15 cellular contexts compared by ENCODE assay signal in genomic region chr9:98173181-98173580, GRCh38. TPM values are rescaled to one million over a fixed set of nuclear protein-coding genes. Genes with fewer than 3 reads are reported as not detected.
DNase-seq lines count a peak whose midpoint lies in the region; ATAC-seq, FAIRE-seq and TF ChIP-seq lines count a peak whose summit lies in the region.
"Had no signal": no experiment of that assay in that cellular context is flagged by ENCODE, and none has a peak within 500 bp of the region (broad histone marks: within the 10 kb centered on the region; RNA-seq: fewer than 3 reads in every experiment).

No MANE protein-coding gene starts in this region.

- peaks cover 3% of the 10 kb centered on the region for H3K36me3 Mint-ChIP-seq in central memory CD8-positive, alpha-beta T cell (ENCODE audit: insufficient read depth)
- H3K36me3 Mint-ChIP-seq in stimulated activated naive B cell treated with anti-CD40 and anti-IgM and Interleukin-4, amounts not matched to agents 10 μg/mL and 1 μg/mL and 100 μg/mL, for 72 hours, result peaks cover 0 to 3% of the 10 kb centered on the region in 2 donors
- H3K36me3 Mint-ChIP-seq in endodermal cell (ENCODE audit: low read depth), result peaks cover 4% of the 10 kb centered on the region

- no peak for FAIRE-seq in HepG2 (lab: Jason Lieb, UNC)
- FAIRE-seq: G401.6, GM12891 had no signal

- H3K27me3 ChIP-seq in HepG2 (ENCODE audit: control insufficient read depth in 1 of 2, insufficient read depth in 2 of 2, low read length in 2 of 2), result no peaks in the 10 kb centered on the region
- no peaks in the 10 kb centered on the region for H3K27me3 ChIP-seq in right lobe of liver
- no peaks in the 10 kb centered on the region for H3K27me3 ChIP-seq in neutrophil
- H3K27me3 ChIP-seq in endodermal cell (ENCODE audit: control insufficient read depth, insufficient read depth, low read length, poor library complexity, severe bottlenecking), result no peaks in the 10 kb centered on the region

- H3K4me2 ChIP-seq in HepG2 (ENCODE audit: low read depth, low read length), result no peak overlapping the region

- H3K4me3 Mint-ChIP-seq in central memory CD8-positive, alpha-beta T cell, result no peak overlapping the region
- no peak overlapping the region for H3K4me3 Mint-ChIP-seq in stimulated activated naive B cell treated with anti-CD40 and anti-IgM and Interleukin-4, amounts not matched to agents 10 μg/mL and 1 μg/mL and 100 μg/mL, for 72 hours
- no peak overlapping the region for H3K4me3 Mint-ChIP-seq in endodermal cell

- CTCF ChIA-PET in HepG2 (lab: Yijun Ruan, JAX; ENCODE audit: low intra/inter-chr PET ratio, low total read pairs), result no interaction called here

- DNase-seq in HepG2 (ENCODE audit: low spot score), result no peak
- DNase-seq in right lobe of liver, result no peak
- no peak for DNase-seq in central memory CD8-positive, alpha-beta T cell (ENCODE audit: low spot score in 2 of 2)
- DNase-seq in COR-L47 (lab: John Stamatoyannopoulos, UW), result no peak
- DNase-seq in stimulated activated naive B cell treated with anti-CD40 and anti-IgM and Interleukin-4, amounts not matched to agents 10 μg/mL and 1 μg/mL and 100 μg/mL, for 72 hours, result no peak
- no peak for DNase-seq in DMS153 (lab: John Stamatoyannopoulos, UW)
- no peak for DNase-seq in endodermal cell
- DNase-seq: Calu3, GM23248, OCI-M1 had no signal

- H3K4me1 ChIP-seq in HepG2 (ENCODE audit: insufficient read depth, low read length) (peaks cover 83% of the 10 kb centered on the region), right lobe of liver (peaks cover 0 to 6% (median 0%) of the 10 kb centered on the region in 4 donors), neutrophil (ENCODE audit: control insufficient read depth in 1 of 2, insufficient read depth in 1 of 2, low read depth in 1 of 2, low read length in 1 of 2) (peaks cover 50 to 69% of the 10 kb centered on the region in 2 experiments), endodermal cell (ENCODE audit: control insufficient read depth, insufficient read depth, low read length) (peaks cover 7% of the 10 kb centered on the region)

- POLR2A ChIA-PET in HepG2 (lab: Yijun Ruan, JAX), result no interaction called here

- no peak overlapping the region for H3K4me3 ChIP-seq in HepG2 (replicated peaks in 1 of 3; ENCODE audit: insufficient read depth in 1 of 3, low read depth in 2 of 3, low read length in 3 of 3)
- no peak overlapping the region for H3K4me3 ChIP-seq in right lobe of liver
- H3K4me3 ChIP-seq in neutrophil (ENCODE audit: low read depth in 1 of 2, low read length in 1 of 2), result no peak overlapping the region
- no peak overlapping the region for H3K4me3 ChIP-seq in endodermal cell (ENCODE audit: low read length)
- H3K4me3 ChIP-seq: GM23248, SK-N-MC had no signal

- no peak for TF ChIP-seq POLR2A in HepG2 (IDR thresholded peaks at IDR 0.05; ENCODE audit: insufficient read depth in 1 of 2, low read depth in 2 of 2, low read length in 2 of 2)
- no peak for TF ChIP-seq POLR2A in right lobe of liver (IDR thresholded peaks at IDR 0.05)

- peaks cover 46% of the 10 kb centered on the region for H3K4me1 Mint-ChIP-seq in central memory CD8-positive, alpha-beta T cell
- peaks cover 0 to 3% of the 10 kb centered on the region in 2 donors for H3K4me1 Mint-ChIP-seq in stimulated activated naive B cell treated with anti-CD40 and anti-IgM and Interleukin-4, amounts not matched to agents 10 μg/mL and 1 μg/mL and 100 μg/mL, for 72 hours
- peaks cover 44% of the 10 kb centered on the region for H3K4me1 Mint-ChIP-seq in endodermal cell

- intact Hi-C loops in HepG2 (cut with micrococcal nuclease; ENCODE audit: unreplicated experiment), result no loop called here
- intact Hi-C loops in right lobe of liver (cut with DNase I), result no loop called here

- in situ Hi-C loops in HepG2 (cut with HindIII; ENCODE audit: extremely low pct_ligation_motif_present, low pct_unique_long_range_greater_than_20kb), result no loop called here

- H3K36me3 ChIP-seq in HepG2 (replicated peaks in 1 of 2; ENCODE audit: control insufficient read depth in 1 of 2, insufficient read depth in 2 of 2, low read length in 2 of 2), result no peaks in the 10 kb centered on the region
- no peaks in the 10 kb centered on the region for H3K36me3 ChIP-seq in right lobe of liver
- H3K36me3 ChIP-seq in neutrophil, result no peaks in the 10 kb centered on the region
- H3K36me3 ChIP-seq in endodermal cell (ENCODE audit: control insufficient read depth, insufficient read depth, low read length), result no peaks in the 10 kb centered on the region

- no peak for TF ChIP-seq EP300 in HepG2 (IDR thresholded peaks at IDR 0.05; ENCODE audit: low read depth in 2 of 2, low read length in 2 of 2)
- TF ChIP-seq EP300 in HepG2 (CRISPR knock-in tag; IDR thresholded peaks at IDR 0.05; ENCODE audit: borderline replicate concordance), result no peak

- no peak for TF ChIP-seq RAD21 in HepG2 (CRISPR knock-in tag; IDR thresholded peaks at IDR 0.05)

- H3K27ac ChIP-seq in HepG2 (ENCODE audit: extremely low read length, insufficient read depth, low read length) (no peak overlapping the region), right lobe of liver (no peak overlapping the region), neutrophil (peak overlapping the region; percentile 35), endodermal cell (ENCODE audit: low read depth, low read length) (no peak overlapping the region)
- H3K27ac ChIP-seq: GM23248, SK-N-MC had no signal

- no peak for ATAC-seq in HepG2
- ATAC-seq in right lobe of liver, result no peak
- ATAC-seq in central memory CD8-positive, alpha-beta T cell (replicated peaks; ENCODE audit: extremely low read depth, poor library complexity, severe bottlenecking), result no peak
- ATAC-seq in stimulated activated naive B cell treated with anti-CD40 and anti-IgM and Interleukin-4, amounts not matched to agents 10 μg/mL and 1 μg/mL and 100 μg/mL, for 72 hours (replicated peaks), result no peak
- ATAC-seq: Right ventricle myocardium inferior had no signal

- no peaks in the 10 kb centered on the region for H3K27me3 Mint-ChIP-seq in central memory CD8-positive, alpha-beta T cell
- H3K27me3 Mint-ChIP-seq in stimulated activated naive B cell treated with anti-CD40 and anti-IgM and Interleukin-4, amounts not matched to agents 10 μg/mL and 1 μg/mL and 100 μg/mL, for 72 hours, result peaks cover 7 to 15% of the 10 kb centered on the region in 2 donors
- no peaks in the 10 kb centered on the region for H3K27me3 Mint-ChIP-seq in endodermal cell (ENCODE audit: insufficient read depth)

- no TSS peak for BruUV-seq in HepG2 (replicated peaks; lab: Mats Ljungman, UMichigan)

- H2AFZ ChIP-seq in HepG2 (ENCODE audit: low read length), result no peak overlapping the region
- H2AFZ ChIP-seq: GM23248 had no signal

- WGBS in HepG2 (ENCODE audit: low lambda C conversion rate), result 95% methylated on average over 15 of the region's 16 CpGs
- WGBS in right lobe of liver (ENCODE audit: insufficient coverage, low coverage, low lambda C conversion rate, missing lambda C conversion rate), result 93% methylated on average over 10 of the region's 16 CpGs
- WGBS in endodermal cell (ENCODE audit: insufficient coverage in 1 of 2, insufficient read length in 1 of 2), 2 experiments, result 92 to 93% methylated on average over 15 to 16 of the region's 16 CpGs

- no peak for TF ChIP-seq CTCF in HepG2 (CRISPR knock-in tag; IDR thresholded peaks at IDR 0.05)
- no peak for TF ChIP-seq CTCF in right lobe of liver (IDR thresholded peaks at IDR 0.05)
- no peak for TF ChIP-seq CTCF in neutrophil (IDR thresholded peaks at IDR 0.05)
- TF ChIP-seq CTCF in endodermal cell (conservative IDR thresholded peaks at IDR 0.05), result no peak

- peaks cover 5% of the 10 kb centered on the region; the same call in 1 of the 2 replicates for H4K20me1 ChIP-seq in HepG2 (ENCODE audit: insufficient read depth, low read length)

- H3K9me3 ChIP-seq in HepG2 (ENCODE audit: low read length) (no peaks in the 10 kb centered on the region), right lobe of liver (no peaks in the 10 kb centered on the region), neutrophil (no peaks in the 10 kb centered on the region), endodermal cell (ENCODE audit: control insufficient read depth, low read length) (no peaks in the 10 kb centered on the region)

- peak overlapping the region; percentile 27 for H3K27ac Mint-ChIP-seq in central memory CD8-positive, alpha-beta T cell (ENCODE audit: low read depth)
- no peak overlapping the region for H3K27ac Mint-ChIP-seq in stimulated activated naive B cell treated with anti-CD40 and anti-IgM and Interleukin-4, amounts not matched to agents 10 μg/mL and 1 μg/mL and 100 μg/mL, for 72 hours
- H3K27ac Mint-ChIP-seq in endodermal cell, result no peak overlapping the region

- no peaks in the 10 kb centered on the region for H3K9me3 Mint-ChIP-seq in central memory CD8-positive, alpha-beta T cell
- no peaks in the 10 kb centered on the region for H3K9me3 Mint-ChIP-seq in stimulated activated naive B cell treated with anti-CD40 and anti-IgM and Interleukin-4, amounts not matched to agents 10 μg/mL and 1 μg/mL and 100 μg/mL, for 72 hours
- no peaks in the 10 kb centered on the region for H3K9me3 Mint-ChIP-seq in endodermal cell

- H3K9ac ChIP-seq in HepG2 (ENCODE audit: insufficient read depth, low read depth, low read length) (no peak overlapping the region), endodermal cell (ENCODE audit: extremely low read depth, low read length, poor library complexity, severe bottlenecking) (no peak overlapping the region)
- H3K9ac ChIP-seq: GM23248 had no signal

- H3K79me2 ChIP-seq in HepG2 (ENCODE audit: insufficient read depth, low read length), result peaks cover 53% of the 10 kb centered on the region

RNA-seq across cellular contexts. Expression of gene CORO2A, which starts 19.3 kb away (rescaled TPM):
- total RNA-seq in HepG2 (2016; rRNA removed; fragmentation: Illumina TruSeq; extraction: Trizol) (14.4 and 19.8 TPM in 2 replicates), right lobe of liver (1 to 10 TPM in 5 of 6 experiments, under 1 TPM in 1; 0.67 to 6.2 (median 3.3) TPM), endodermal cell (10 to 100 TPM; 21.0 to 22.8 TPM)
- 3.5 and 3.6 TPM in 2 replicates for total RNA-seq in HepG2 (2016; cell fraction: cytosol; rRNA removed; fragmentation: Illumina TruSeq; extraction: Trizol; ENCODE audit: low read depth)
- 14.0 and 19.0 TPM in 2 replicates for total RNA-seq in HepG2 (2016; cell fraction: insoluble cytoplasmic fraction; rRNA removed; fragmentation: Illumina TruSeq; extraction: Trizol)
- 12.4 and 12.5 TPM in 2 replicates for total RNA-seq in HepG2 (2016; cell fraction: membrane; rRNA removed; fragmentation: Illumina TruSeq; extraction: Trizol)
- 8.5 and 10.2 TPM in 2 replicates for total RNA-seq in HepG2 (2016; cell fraction: nucleus; rRNA removed; fragmentation: Illumina TruSeq; extraction: Trizol)
- 12.9 and 15.3 TPM in 2 replicates for polyA plus RNA-seq in HepG2 (2011; rRNA removed)
- 12.3 and 15.4 TPM in 2 replicates for polyA plus RNA-seq in HepG2 (2011; cell fraction: cytosol; rRNA removed)
- polyA plus RNA-seq in HepG2 (2011; cell fraction: nucleus; rRNA removed), result 7.9 and 8.1 TPM in 2 replicates
- polyA plus RNA-seq in HepG2 (2012), result 5.9 and 8.4 TPM in 2 replicates
- polyA plus RNA-seq in HepG2 (2016; cell fraction: cytosol; fragmentation: Illumina TruSeq; extraction: Trizol; ENCODE audit: low read depth), result 5.6 TPM in 2 replicates
- polyA plus RNA-seq in HepG2 (2016; cell fraction: insoluble cytoplasmic fraction; fragmentation: Illumina TruSeq; extraction: Trizol; ENCODE audit: low read depth), result 21.2 and 23.2 TPM in 2 replicates
- 9.4 and 10.3 TPM in 2 replicates for polyA plus RNA-seq in HepG2 (2016; cell fraction: membrane; fragmentation: Illumina TruSeq; extraction: Trizol; ENCODE audit: low read depth)
- polyA plus RNA-seq in HepG2 (2016; cell fraction: nucleus; fragmentation: Illumina TruSeq; extraction: Trizol; ENCODE audit: insufficient read depth, low read depth), result 21.7 and 22.4 TPM in 2 replicates
- polyA minus RNA-seq in HepG2 (2011; rRNA and poly(A)+ RNA removed; ENCODE audit: low replicate concordance), result 7.1 and 26.4 TPM in 2 replicates
- polyA minus RNA-seq in HepG2 (2011; cell fraction: cytosol; rRNA and poly(A)+ RNA removed), result 9.8 and 10.3 TPM in 2 replicates
- polyA minus RNA-seq in HepG2 (2011; cell fraction: nucleus; rRNA and poly(A)+ RNA removed), result 4.6 and 5.3 TPM in 2 replicates
- polyA plus RNA-seq in endodermal cell (2013, experiment 1 of 2), result 10.1 TPM
- polyA plus RNA-seq in endodermal cell (2013, experiment 2 of 2), result 10.4 TPM

RNA-seq across cellular contexts. Expression of gene TRIM14, which starts 54.2 kb away (rescaled TPM):
- total RNA-seq in HepG2 (2016; rRNA removed; fragmentation: Illumina TruSeq; extraction: Trizol) (13.0 and 13.8 TPM in 2 replicates), right lobe of liver (10 to 100 TPM; 22.6 to 34.6 (median 27.3) TPM), endodermal cell (1 to 10 TPM; 3.1 to 5.1 TPM)
- 2.3 TPM in 2 replicates for total RNA-seq in HepG2 (2016; cell fraction: cytosol; rRNA removed; fragmentation: Illumina TruSeq; extraction: Trizol; ENCODE audit: low read depth)
- 12.7 and 13.4 TPM in 2 replicates for total RNA-seq in HepG2 (2016; cell fraction: insoluble cytoplasmic fraction; rRNA removed; fragmentation: Illumina TruSeq; extraction: Trizol)
- 10.0 and 10.5 TPM in 2 replicates for total RNA-seq in HepG2 (2016; cell fraction: membrane; rRNA removed; fragmentation: Illumina TruSeq; extraction: Trizol)
- total RNA-seq in HepG2 (2016; cell fraction: nucleus; rRNA removed; fragmentation: Illumina TruSeq; extraction: Trizol), result 8.9 and 10.9 TPM in 2 replicates
- 9.2 and 10.7 TPM in 2 replicates for polyA plus RNA-seq in HepG2 (2011; rRNA removed)
- 9.6 and 10.5 TPM in 2 replicates for polyA plus RNA-seq in HepG2 (2011; cell fraction: cytosol; rRNA removed)
- 17.8 and 18.3 TPM in 2 replicates for polyA plus RNA-seq in HepG2 (2011; cell fraction: nucleus; rRNA removed)
- polyA plus RNA-seq in HepG2 (2012), result 10.9 and 11.2 TPM in 2 replicates
- polyA plus RNA-seq in HepG2 (2016; cell fraction: cytosol; fragmentation: Illumina TruSeq; extraction: Trizol; ENCODE audit: low read depth), result 2.3 and 2.5 TPM in 2 replicates
- polyA plus RNA-seq in HepG2 (2016; cell fraction: insoluble cytoplasmic fraction; fragmentation: Illumina TruSeq; extraction: Trizol; ENCODE audit: low read depth), result 20.7 and 23.4 TPM in 2 replicates
- polyA plus RNA-seq in HepG2 (2016; cell fraction: membrane; fragmentation: Illumina TruSeq; extraction: Trizol; ENCODE audit: low read depth), result 10.0 and 10.7 TPM in 2 replicates
- 27.9 and 30.3 TPM in 2 replicates for polyA plus RNA-seq in HepG2 (2016; cell fraction: nucleus; fragmentation: Illumina TruSeq; extraction: Trizol; ENCODE audit: insufficient read depth, low read depth)
- 11.5 and 20.5 TPM in 2 replicates for polyA minus RNA-seq in HepG2 (2011; rRNA and poly(A)+ RNA removed; ENCODE audit: low replicate concordance)
- 7.7 and 8.4 TPM in 2 replicates for polyA minus RNA-seq in HepG2 (2011; cell fraction: cytosol; rRNA and poly(A)+ RNA removed)
- 7.7 and 8.5 TPM in 2 replicates for polyA minus RNA-seq in HepG2 (2011; cell fraction: nucleus; rRNA and poly(A)+ RNA removed)
- polyA plus RNA-seq in endodermal cell (2013, experiment 1 of 2), result 3.0 TPM
- 1.8 TPM for polyA plus RNA-seq in endodermal cell (2013, experiment 2 of 2)
